ENCODE assay signal across 1 cellular context in genomic region chr12:62694632-62695031, GRCh38.
TF ChIP-seq lines count a peak whose summit lies in the region.

No MANE protein-coding gene starts in this region.

TF ChIP-seq in WTC11, 78 proteins besides CTCF, POLR2A, EP300 and RAD21 (continued from another document):
- no peak for TF ChIP-seq AR (CRISPR knock-in tag; IDR thresholded peaks at IDR 0.05)
- TF ChIP-seq ZNF138 (CRISPR knock-in tag; conservative IDR thresholded peaks at IDR 0.05): no peak
- TF ChIP-seq RELA (CRISPR knock-in tag; IDR thresholded peaks at IDR 0.05; ENCODE audit: borderline replicate concordance): no peak
- TF ChIP-seq, protein P1, sequence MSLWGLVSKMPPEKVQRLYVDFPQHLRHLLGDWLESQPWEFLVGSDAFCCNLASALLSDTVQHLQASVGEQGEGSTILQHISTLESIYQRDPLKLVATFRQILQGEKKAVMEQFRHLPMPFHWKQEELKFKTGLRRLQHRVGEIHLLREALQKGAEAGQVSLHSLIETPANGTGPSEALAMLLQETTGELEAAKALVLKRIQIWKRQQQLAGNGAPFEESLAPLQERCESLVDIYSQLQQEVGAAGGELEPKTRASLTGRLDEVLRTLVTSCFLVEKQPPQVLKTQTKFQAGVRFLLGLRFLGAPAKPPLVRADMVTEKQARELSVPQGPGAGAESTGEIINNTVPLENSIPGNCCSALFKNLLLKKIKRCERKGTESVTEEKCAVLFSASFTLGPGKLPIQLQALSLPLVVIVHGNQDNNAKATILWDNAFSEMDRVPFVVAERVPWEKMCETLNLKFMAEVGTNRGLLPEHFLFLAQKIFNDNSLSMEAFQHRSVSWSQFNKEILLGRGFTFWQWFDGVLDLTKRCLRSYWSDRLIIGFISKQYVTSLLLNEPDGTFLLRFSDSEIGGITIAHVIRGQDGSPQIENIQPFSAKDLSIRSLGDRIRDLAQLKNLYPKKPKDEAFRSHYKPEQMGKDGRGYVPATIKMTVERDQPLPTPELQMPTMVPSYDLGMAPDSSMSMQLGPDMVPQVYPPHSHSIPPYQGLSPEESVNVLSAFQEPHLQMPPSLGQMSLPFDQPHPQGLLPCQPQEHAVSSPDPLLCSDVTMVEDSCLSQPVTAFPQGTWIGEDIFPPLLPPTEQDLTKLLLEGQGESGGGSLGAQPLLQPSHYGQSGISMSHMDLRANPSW (CRISPR knock-in tag; conservative IDR thresholded peaks at IDR 0.05; ENCODE audit: low read depth): no peak
